In the genomic region with DNA sequence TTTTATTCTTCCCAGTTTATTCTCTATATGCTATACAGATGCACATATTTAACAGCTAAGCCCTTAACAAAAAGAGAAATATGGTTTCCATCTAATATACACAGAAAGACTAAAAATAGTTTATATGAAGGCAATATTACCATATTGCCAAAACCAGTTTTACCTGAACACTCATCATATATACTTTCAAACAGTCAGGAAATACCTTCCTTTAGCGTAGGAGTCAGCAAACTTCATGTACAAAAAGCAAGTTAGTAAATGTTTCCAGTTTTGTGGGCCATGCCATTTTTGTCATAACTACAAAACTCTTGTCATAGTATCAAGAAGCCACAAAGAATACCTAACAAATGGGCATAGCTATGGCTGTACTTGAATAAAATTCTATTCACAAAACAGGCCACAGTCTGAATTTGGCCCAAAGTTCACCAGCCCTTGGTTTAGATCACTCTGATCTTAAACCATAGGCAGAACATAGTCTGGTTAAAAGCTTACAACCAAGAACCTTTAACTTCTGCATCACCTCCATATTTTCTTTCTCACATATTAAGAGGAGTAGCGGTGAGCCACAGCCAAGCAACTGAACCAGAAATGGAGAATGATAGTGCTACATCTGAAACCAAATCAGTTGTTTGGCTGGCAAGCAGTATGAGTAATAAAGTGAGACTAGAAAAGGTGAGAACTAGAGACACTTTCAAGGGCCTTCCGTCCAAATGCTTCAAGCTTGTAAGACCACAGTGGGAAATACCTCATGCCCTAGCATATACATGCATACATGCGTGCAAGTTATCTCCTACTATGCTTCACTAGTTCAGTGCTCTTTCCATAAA, we compare ENCODE assay signal across 21 cellular contexts.
DNase-seq lines count a peak whose midpoint lies in the region; ATAC-seq, FAIRE-seq and TF ChIP-seq lines count a peak whose summit lies in the region.
"Had no signal": no experiment of that assay in that cellular context is flagged by ENCODE, and none has a peak within 500 bp of the region (broad histone marks: within the 10 kb centered on the region; RNA-seq: fewer than 3 reads in every experiment).

No MANE protein-coding gene starts in this region.

- H3K27me3 Mint-ChIP-seq in activated CD4-positive, alpha-beta T cell treated with anti-CD3 and anti-CD28 coated beads for 36 hours, result no peaks in the 10 kb centered on the region
- H3K27me3 Mint-ChIP-seq in chondrocyte (ENCODE audit: low read depth), result no peaks in the 10 kb centered on the region

- peak overlapping the region; percentile 46 for H3K27ac ChIP-seq in keratinocyte (ENCODE audit: control insufficient read depth, insufficient read depth, low read length)
- H3K27ac ChIP-seq: 22Rv1, colonic mucosa, psoas muscle, spleen, thoracic aorta, WERI-Rb-1 had no signal

- H2AFZ ChIP-seq in keratinocyte (ENCODE audit: control insufficient read depth, low read length), result no peak overlapping the region

- H3K4me3 Mint-ChIP-seq in activated CD4-positive, alpha-beta T cell treated with anti-CD3 and anti-CD28 coated beads for 36 hours, result no peak overlapping the region
- H3K4me3 Mint-ChIP-seq in chondrocyte (ENCODE audit: unreplicated experiment), result no peak overlapping the region

- H3K79me2 ChIP-seq in keratinocyte (ENCODE audit: control insufficient read depth, insufficient read depth, low read length), result peaks cover 80% of the 10 kb centered on the region

- no peak for TF ChIP-seq CTCF in keratinocyte (optimal IDR thresholded peaks at IDR 0.05 in 1 of 3, IDR thresholded peaks at IDR 0.05 in 1 of 3, conservative IDR thresholded peaks at IDR 0.05 in 1 of 3; ENCODE audit: extremely low read depth in 1 of 3, insufficient read depth in 2 of 3, low read length in 3 of 3)
- no peak for TF ChIP-seq CTCF in chondrocyte (IDR thresholded peaks at IDR 0.05)

- H3K9ac ChIP-seq in keratinocyte (ENCODE audit: control insufficient read depth, extremely low read depth, insufficient read depth, low read length), result no peak overlapping the region

- H3K4me3 ChIP-seq in keratinocyte (ENCODE audit: control insufficient read depth in 2 of 3, extremely low read depth in 1 of 3, insufficient read depth in 2 of 3, low read depth in 1 of 3, low read length in 3 of 3), result no peak overlapping the region
- H3K4me3 ChIP-seq: colonic mucosa, psoas muscle, spleen, thoracic aorta had no signal

- no peaks in the 10 kb centered on the region for H3K9me1 ChIP-seq in keratinocyte (ENCODE audit: control insufficient read depth, extremely low read depth, insufficient read depth, low read length)

- intact Hi-C loops in activated CD4-positive, alpha-beta T cell treated with anti-CD3 and anti-CD28 coated beads for 36 hours (cut with DNase I, micrococcal nuclease), result no loop called here

- H3K4me1 ChIP-seq in keratinocyte (ENCODE audit: control insufficient read depth, extremely low read depth, insufficient read depth, low read length), result peaks cover 16% of the 10 kb centered on the region
- H3K4me1 ChIP-seq: colonic mucosa, spleen had no signal

- H3K36me3 Mint-ChIP-seq in activated CD4-positive, alpha-beta T cell treated with anti-CD3 and anti-CD28 coated beads for 36 hours (ENCODE audit: low read depth), result no peaks in the 10 kb centered on the region
- peaks cover 4% of the 10 kb centered on the region for H3K36me3 Mint-ChIP-seq in chondrocyte (ENCODE audit: low read depth)

- H3K4me1 Mint-ChIP-seq in activated CD4-positive, alpha-beta T cell treated with anti-CD3 and anti-CD28 coated beads for 36 hours, result peaks cover 8% of the 10 kb centered on the region
- peaks cover 15% of the 10 kb centered on the region for H3K4me1 Mint-ChIP-seq in chondrocyte (ENCODE audit: low read depth)

- no peaks in the 10 kb centered on the region for H3K9me3 Mint-ChIP-seq in activated CD4-positive, alpha-beta T cell treated with anti-CD3 and anti-CD28 coated beads for 36 hours (ENCODE audit: low read depth)
- H3K9me3 Mint-ChIP-seq in chondrocyte (ENCODE audit: low read depth), result no peaks in the 10 kb centered on the region

- H4K20me1 ChIP-seq in keratinocyte (ENCODE audit: control insufficient read depth, extremely low read depth, insufficient read depth, low read length), result peaks cover 3% of the 10 kb centered on the region

- DNase-seq in activated CD4-positive, alpha-beta T cell treated with anti-CD3 and anti-CD28 coated beads for 36 hours, result peak; percentile 4
- DNase-seq in activated CD4-positive, alpha-beta T cell treated with anti-CD3 and anti-CD28 coated beads for 48 hours, result no peak
- no peak for DNase-seq in keratinocyte (ENCODE audit: low read depth, low spot score)
- no peak for DNase-seq in chondrocyte (ENCODE audit: low spot score)
- DNase-seq in activated CD4-positive, alpha-beta T cell treated with anti-CD3 and anti-CD28 coated beads, Interleukin-2, amount 50 U/mL, for 1 hour, result no peak
- DNase-seq in stimulated activated CD8-positive, alpha-beta memory T cell treated with anti-CD3 and anti-CD28 coated beads, Interleukin-4, amount 100 ng/mL, for 48 hours, result no peak
- DNase-seq: BE2C, colonic mucosa, foreskin melanocyte, midbrain, NCI-H1417, NCI-H524 treated with DMSO at 0.1 percent for 48 hours, psoas muscle, SHP77 treated with DMSO at 0.1 percent for 48 hours, spleen, WERI-Rb-1 had no signal

- H3K27ac Mint-ChIP-seq in activated CD4-positive, alpha-beta T cell treated with anti-CD3 and anti-CD28 coated beads for 36 hours, result no peak overlapping the region
- H3K27ac Mint-ChIP-seq in chondrocyte (ENCODE audit: unreplicated experiment), result no peak overlapping the region

- H3K27me3 ChIP-seq in keratinocyte (ENCODE audit: control insufficient read depth, extremely low read depth, insufficient read depth, low read length), result no peaks in the 10 kb centered on the region
- H3K27me3 ChIP-seq: BE2C, colonic mucosa, spleen had no signal

- H3K36me3 ChIP-seq in keratinocyte (ENCODE audit: control insufficient read depth in 2 of 2, extremely low read depth in 1 of 2, insufficient read depth in 2 of 2, low read length in 2 of 2), result no peaks in the 10 kb centered on the region
- H3K36me3 ChIP-seq: BE2C, colonic mucosa, spleen, thoracic aorta, WERI-Rb-1 had no signal

- H3K9me3 ChIP-seq in keratinocyte (ENCODE audit: control insufficient read depth, low read depth, low read length), result no peaks in the 10 kb centered on the region
- H3K9me3 ChIP-seq: BE2C, colonic mucosa, psoas muscle, spleen, thoracic aorta had no signal

- POLR2A ChIA-PET in activated CD4-positive, alpha-beta T cell treated with anti-CD3 and anti-CD28 coated beads for 36 hours (lab: Charles Lee), result no interaction called here

- peak; percentile 60 for FAIRE-seq in keratinocyte (lab: Jason Lieb, UNC)
- FAIRE-seq: astrocyte had no signal

- dilution Hi-C loops in keratinocyte (cut with MboI; ENCODE audit: extremely low pct_ligation_motif_present, low sequenced_read_pairs), result no loop called here

- peak overlapping the region; percentile 61 for H3K4me2 ChIP-seq in keratinocyte (ENCODE audit: control insufficient read depth, extremely low read depth, insufficient read depth, low read depth, low read length)

- CTCF ChIA-PET in activated CD4-positive, alpha-beta T cell treated with anti-CD3 and anti-CD28 coated beads for 36 hours (lab: Charles Lee), result no interaction called here

- ATAC-seq in activated CD4-positive, alpha-beta T cell treated with anti-CD3 and anti-CD28 coated beads for 36 hours, result peak; percentile 51
- ATAC-seq in GM18909 (IDR thresholded peaks at IDR 0.05; ENCODE audit: poor library complexity, unreplicated experiment), result peak; percentile 76
- peak; percentile 36 for ATAC-seq in HG03442 (IDR thresholded peaks at IDR 0.05; ENCODE audit: unreplicated experiment)
- ATAC-seq: psoas muscle had no signal
